21 cellular contexts compared by ENCODE assay signal in the genomic region with DNA sequence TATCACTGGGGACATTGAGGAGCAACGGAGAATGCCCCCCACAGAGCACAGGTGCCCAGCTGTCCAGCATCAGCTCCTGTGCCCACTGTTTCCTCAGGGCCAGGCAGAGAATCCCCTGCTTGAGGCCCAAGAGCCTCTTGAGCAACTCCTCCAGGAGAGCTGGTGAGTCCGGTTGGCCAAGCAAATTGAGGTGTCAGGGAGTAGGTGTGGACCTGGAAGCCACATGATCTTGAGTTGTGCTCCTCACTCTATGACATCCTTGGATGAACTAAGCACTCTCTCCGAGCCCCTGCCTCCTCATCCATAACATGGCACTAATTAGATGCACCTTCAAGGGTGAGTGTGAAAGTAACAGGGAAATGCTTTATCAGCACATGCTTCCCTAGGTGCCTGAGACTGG.
"Had no signal": no experiment of that assay in that cellular context is flagged by ENCODE, and none has a peak within 500 bp of the region (broad histone marks: within the 10 kb centered on the region; RNA-seq: fewer than 3 reads in every experiment).

No MANE protein-coding gene starts in this region.

- H3K27me3 ChIP-seq: foreskin keratinocyte, right lobe of liver, spleen, upper lobe of left lung, vagina had no signal

- H3K27ac Mint-ChIP-seq: dendritic cell treated with granulocyte-macrophage colony-stimulating factor and Interleukin-4, amounts not matched to agents 40 ng/mL and 50 ng/mL, for 4 days; effector memory CD8-positive, alpha-beta T cell; nephron progenitor cell; stimulated activated memory B cell treated with anti-CD40 and anti-IgM and Interleukin-4, amounts not matched to agents 10 μg/mL and 1 μg/mL and 100 μg/mL, for 72 hours had no signal

- H3K4me3 ChIP-seq: left ventricle myocardium inferior, lower lobe of right lung, psoas muscle, right lobe of liver, spleen, thoracic aorta, upper lobe of left lung, vagina had no signal

- H3K36me3 ChIP-seq: vagina had no signal

- H3K36me3 Mint-ChIP-seq: naive B cell; stimulated activated memory B cell treated with anti-CD40 and anti-IgM and Interleukin-4, amounts not matched to agents 10 μg/mL and 1 μg/mL and 100 μg/mL, for 72 hours had no signal

- H3K4me3 Mint-ChIP-seq: dendritic cell treated with granulocyte-macrophage colony-stimulating factor and Interleukin-4, amounts not matched to agents 40 ng/mL and 50 ng/mL, for 4 days; effector memory CD8-positive, alpha-beta T cell; naive B cell; nephron progenitor cell; stimulated activated memory B cell treated with anti-CD40 and anti-IgM and Interleukin-4, amounts not matched to agents 10 μg/mL and 1 μg/mL and 100 μg/mL, for 72 hours; stimulated activated naive CD8-positive, alpha-beta T cell treated with anti-CD3 and anti-CD28 coated beads, Interleukin-15, amount 100 ng/mL, for 72 hours had no signal

- ATAC-seq: effector memory CD8-positive, alpha-beta T cell; foreskin keratinocyte; psoas muscle; right lobe of liver; stimulated activated memory B cell treated with anti-CD40 and anti-IgM and Interleukin-4, amounts not matched to agents 10 μg/mL and 1 μg/mL and 100 μg/mL, for 72 hours; stimulated activated naive CD8-positive, alpha-beta T cell treated with anti-CD3 and anti-CD28 coated beads, Interleukin-15, amount 100 ng/mL, for 72 hours had no signal

- H3K4me1 Mint-ChIP-seq: naive B cell; stimulated activated memory B cell treated with anti-CD40 and anti-IgM and Interleukin-4, amounts not matched to agents 10 μg/mL and 1 μg/mL and 100 μg/mL, for 72 hours; stimulated activated naive CD8-positive, alpha-beta T cell treated with anti-CD3 and anti-CD28 coated beads, Interleukin-15, amount 100 ng/mL, for 72 hours had no signal

- H3K9me3 Mint-ChIP-seq: dendritic cell treated with granulocyte-macrophage colony-stimulating factor and Interleukin-4, amounts not matched to agents 40 ng/mL and 50 ng/mL, for 4 days; effector memory CD8-positive, alpha-beta T cell; naive B cell; nephron progenitor cell; stimulated activated memory B cell treated with anti-CD40 and anti-IgM and Interleukin-4, amounts not matched to agents 10 μg/mL and 1 μg/mL and 100 μg/mL, for 72 hours; stimulated activated naive CD8-positive, alpha-beta T cell treated with anti-CD3 and anti-CD28 coated beads, Interleukin-15, amount 100 ng/mL, for 72 hours had no signal

- H3K9me3 ChIP-seq: left ventricle myocardium inferior, lower lobe of right lung, neutrophil, psoas muscle, right lobe of liver, spleen, thoracic aorta, upper lobe of left lung, vagina had no signal

- DNase-seq: effector memory CD8-positive, alpha-beta T cell; foreskin keratinocyte; left ventricle myocardium inferior; lower lobe of right lung; mesenchymal stem cell; naive B cell; nephron progenitor cell; psoas muscle; retina; right lobe of liver; spleen; stimulated activated CD4-positive, alpha-beta T cell treated with anti-CD3 and anti-CD28 coated beads, Interleukin-15, amount 100 ng/mL, for 24 hours; stimulated activated CD4-positive, alpha-beta T cell treated with anti-CD3 and anti-CD28 coated beads, Interleukin-1b, Interleukin-23, amount 100 ng/mL, for 48 hours; stimulated activated CD4-positive, alpha-beta T cell treated with anti-CD3 and anti-CD28 coated beads, Interleukin-4, amount 100 ng/mL, for 24 hours; stimulated activated naive CD8-positive, alpha-beta T cell treated with anti-CD3 and anti-CD28 coated beads, Interleukin-15, amount 100 ng/mL, for 72 hours had no signal

- H3K27ac ChIP-seq: foreskin keratinocyte, left ventricle myocardium inferior, lower lobe of right lung, neutrophil, psoas muscle, spleen, thoracic aorta, upper lobe of left lung had no signal

- H3K4me1 ChIP-seq: lower lobe of right lung, psoas muscle, spleen had no signal
